Comparison of ENCODE assay signal across 17 cellular contexts in genomic region chr3:66554178-66554577, GRCh38. TPM values are rescaled to one million over a fixed set of nuclear protein-coding genes. Genes with fewer than 3 reads are reported as not detected.
A peak's percentile ranks its signal among the peaks of the same experiment; 100 is the strongest.
DNase-seq lines count a peak whose midpoint lies in the region; ATAC-seq, FAIRE-seq and TF ChIP-seq lines count a peak whose summit lies in the region.
"Had no signal": no experiment of that assay in that cellular context is flagged by ENCODE, and none has a peak within 500 bp of the region (broad histone marks: within the 10 kb centered on the region; RNA-seq: fewer than 3 reads in every experiment).

No MANE protein-coding gene starts in this region.

- H3K27me3 Mint-ChIP-seq in astrocyte (ENCODE audit: low read depth, unreplicated experiment), result no peaks in the 10 kb centered on the region
- H3K27me3 Mint-ChIP-seq: activated CD4-positive, alpha-beta memory T cell treated with anti-CD3 and anti-CD28 coated beads, Interleukin-2, amount 10 ng/mL, durations not matched to agents 7 days and 5 days had no signal

- H3K36me3 Mint-ChIP-seq in astrocyte (ENCODE audit: low read depth, unreplicated experiment), result no peaks in the 10 kb centered on the region
- H3K36me3 Mint-ChIP-seq: naive thymus-derived CD8-positive, alpha-beta T cell had no signal

- peaks cover 24% of the 10 kb centered on the region for H3K4me1 ChIP-seq in A549
- H3K4me1 ChIP-seq in astrocyte (ENCODE audit: insufficient read depth, low read length), result no peaks in the 10 kb centered on the region
- H3K4me1 ChIP-seq in tibial artery, result peaks cover 0 to 14% (median 6%) of the 10 kb centered on the region in 4 donors
- peaks cover 0 to 4% (median 0%) of the 10 kb centered on the region in 12 donors for H3K4me1 ChIP-seq in heart left ventricle
- H3K4me1 ChIP-seq: testis had no signal

- POLR2A ChIA-PET in A549 (lab: Yijun Ruan, JAX), result no interaction called here

- WGBS in A549 (ENCODE audit: missing lambda C conversion rate), result 71% methylated on average over 1 of the region's 1 CpG
- 90 to 96% (median 94%) methylated on average over 1 of the region's 1 CpG for whole genome bisulfite sequencing in heart left ventricle, 4 donors

- H3K36me3 ChIP-seq in astrocyte (ENCODE audit: insufficient read depth, low read length) (no peaks in the 10 kb centered on the region), tibial artery (no peaks in the 10 kb centered on the region), heart left ventricle (no peaks in the 10 kb centered on the region)
- H3K36me3 ChIP-seq: esophagus muscularis mucosa, SJCRH30 had no signal

- H3K27me3 ChIP-seq in astrocyte (ENCODE audit: insufficient read depth, low read length) (no peaks in the 10 kb centered on the region), tibial artery (no peaks in the 10 kb centered on the region), heart left ventricle (no peaks in the 10 kb centered on the region)
- H3K27me3 ChIP-seq: esophagus muscularis mucosa, SJCRH30, testis had no signal

- intact Hi-C loops in left ventricle myocardium superior (cut with micrococcal nuclease), result no loop called here
- intact Hi-C loops in tibial artery (cut with DNase I; ENCODE audit: low total_unique reads), result loop anchor here (10.0 kb wide), 1 partner anchor 49 kb away; the partner anchor contains the start of gene LRIG1
- intact Hi-C loops in heart left ventricle (cut with DNase I), result no loop called here

- no peak overlapping the region for H3K27ac Mint-ChIP-seq in astrocyte (ENCODE audit: unreplicated experiment)
- H3K27ac Mint-ChIP-seq: activated CD4-positive, alpha-beta memory T cell treated with anti-CD3 and anti-CD28 coated beads, Interleukin-2, amount 10 ng/mL, durations not matched to agents 7 days and 5 days; naive thymus-derived CD8-positive, alpha-beta T cell had no signal

- TF ChIP-seq EP300 in A549 (IDR thresholded peaks at IDR 0.05), result no peak

- DNase-seq in A549 (ENCODE audit: low read depth in 1 of 2, low spot score in 1 of 2), result peak in 1 of 2 experiments; percentile 47
- DNase-seq in H4 (ENCODE audit: low spot score), result peak; percentile 38
- DNase-seq in astrocyte (ENCODE audit: low read depth), result peak; percentile 47
- peak; percentile 56 for DNase-seq in fibroblast of villous mesenchyme (ENCODE audit: low read depth)
- DNase-seq in NCI-H2029 treated with DMSO at 0.1 percent for 48 hours (lab: John Stamatoyannopoulos, UW), result no peak
- no peak for DNase-seq in left ventricle myocardium superior
- DNase-seq in tibial artery, result no peak
- DNase-seq in heart left ventricle, result no peak
- DNase-seq: ACHN; activated CD4-positive, alpha-beta memory T cell treated with anti-CD3 and anti-CD28 coated beads, Interleukin-2, amount 10 ng/mL, durations not matched to agents 7 days and 5 days; amygdala; cortex of kidney; naive thymus-derived CD8-positive, alpha-beta T cell; NCI-H1105 treated with DMSO at 0.1 percent for 48 hours; testis had no signal

- no peak overlapping the region for H3K4me3 ChIP-seq in A549
- H3K4me3 ChIP-seq in astrocyte (ENCODE audit: insufficient read depth, low read depth, low read length), result no peak overlapping the region
- no peak overlapping the region for H3K4me3 ChIP-seq in fibroblast of villous mesenchyme (ENCODE audit: low read depth, low read length)
- no peak overlapping the region for H3K4me3 ChIP-seq in tibial artery
- no peak overlapping the region for H3K4me3 ChIP-seq in heart left ventricle
- H3K4me3 ChIP-seq: esophagus muscularis mucosa, SJCRH30, testis had no signal

- no peaks in the 10 kb centered on the region for H3K9me3 ChIP-seq in A549
- H3K9me3 ChIP-seq in astrocyte (ENCODE audit: insufficient read depth, low read depth, low read length), result no peaks in the 10 kb centered on the region
- no peaks in the 10 kb centered on the region for H3K9me3 ChIP-seq in tibial artery
- no peaks in the 10 kb centered on the region for H3K9me3 ChIP-seq in heart left ventricle
- H3K9me3 ChIP-seq: esophagus muscularis mucosa, SJCRH30, testis had no signal

- no peak overlapping the region for H2AFZ ChIP-seq in astrocyte (ENCODE audit: low read depth, low read length)

- ATAC-seq in A549 (no peak), left ventricle myocardium superior (no peak), heart left ventricle (no peak)
- ATAC-seq: naive thymus-derived CD8-positive, alpha-beta T cell had no signal

- no peak overlapping the region for H3K4me3 Mint-ChIP-seq in astrocyte (ENCODE audit: unreplicated experiment)
- H3K4me3 Mint-ChIP-seq: activated CD4-positive, alpha-beta memory T cell treated with anti-CD3 and anti-CD28 coated beads, Interleukin-2, amount 10 ng/mL, durations not matched to agents 7 days and 5 days; naive thymus-derived CD8-positive, alpha-beta T cell had no signal

- peak overlapping the region; percentile 68 to 77; a peak in 5 of 6 replicates for H3K27ac ChIP-seq in A549
- no peak overlapping the region for H3K27ac ChIP-seq in astrocyte (ENCODE audit: low read depth, low read length)
- no peak overlapping the region for H3K27ac ChIP-seq in tibial artery
- no peak overlapping the region for H3K27ac ChIP-seq in heart left ventricle
- H3K27ac ChIP-seq: esophagus muscularis mucosa, testis had no signal

- H3K9me3 Mint-ChIP-seq in astrocyte (ENCODE audit: unreplicated experiment), result peaks cover 4% of the 10 kb centered on the region

- no peak overlapping the region for H3K9ac ChIP-seq in astrocyte (ENCODE audit: low read length)

- H4K20me1 ChIP-seq in astrocyte (ENCODE audit: insufficient read depth, low read length), result no peaks in the 10 kb centered on the region

- no peaks in the 10 kb centered on the region for H3K79me2 ChIP-seq in astrocyte (ENCODE audit: insufficient read depth, low read length)

- peak overlapping the region; percentile 13; the same call in 2 of the 3 replicates for H3K4me2 ChIP-seq in A549
- peak overlapping the region; percentile 3 for H3K4me2 ChIP-seq in astrocyte (ENCODE audit: low read length)

- no peak for TF ChIP-seq POLR2A in A549 (IDR thresholded peaks at IDR 0.05; ENCODE audit: low read length)
- TF ChIP-seq POLR2A in heart left ventricle (IDR thresholded peaks at IDR 0.05), result no peak

- CTCF ChIA-PET in A549 (lab: Yijun Ruan, JAX), result no interaction called here

- no peak for FAIRE-seq in A549 (lab: Jason Lieb, UNC)
- no peak for FAIRE-seq in astrocyte (lab: Jason Lieb, UNC)

- no peak for TF ChIP-seq RAD21 in A549 (conservative IDR thresholded peaks at IDR 0.05 in 1 of 2, IDR thresholded peaks at IDR 0.05 in 1 of 2)

- peaks cover 13% of the 10 kb centered on the region for H3K4me1 Mint-ChIP-seq in astrocyte (ENCODE audit: low read depth, unreplicated experiment)
- H3K4me1 Mint-ChIP-seq: naive thymus-derived CD8-positive, alpha-beta T cell had no signal

- TF ChIP-seq CTCF in A549 (IDR thresholded peaks at IDR 0.05) (no peak), astrocyte (IDR thresholded peaks at IDR 0.05; ENCODE audit: insufficient read depth, low read depth, low read length) (no peak), fibroblast of villous mesenchyme (IDR thresholded peaks at IDR 0.05; ENCODE audit: insufficient read depth, low read depth, low read length) (no peak), tibial artery (IDR thresholded peaks at IDR 0.05) (no peak), heart left ventricle (IDR thresholded peaks at IDR 0.05) (no peak)

TF ChIP-seq in A549, 52 proteins besides CTCF, POLR2A, EP300 and RAD21:
- no peak for TF ChIP-seq FOSB (CRISPR knock-in tag; IDR thresholded peaks at IDR 0.05)
- TF ChIP-seq MAFK (IDR thresholded peaks at IDR 0.05; ENCODE audit: partially characterized antibody), result peak; percentile 97
- no peak for TF ChIP-seq POLR2AphosphoS2 (conservative IDR thresholded peaks at IDR 0.05; ENCODE audit: low read length)
- peak; percentile 92 for TF ChIP-seq NFE2L2 (conservative IDR thresholded peaks at IDR 0.05; ENCODE audit: low read length)
TF ChIP-seq in A549: peak in this region for 2.

RNA-seq across cellular contexts. Expression of gene LRIG1, which starts 53.4 kb away (rescaled TPM):
- polyA plus RNA-seq in A549 (2011; rRNA removed) (6.2 and 11.2 TPM in 2 replicates), A549 (2017; fragmentation: RNase III; extraction: RNeasy Plus Mini Kit Qiagen cat#74134 plus additional on column Dnase treatment) (1.8 to 2.9 TPM (median 2.6 TPM) in 3 replicates), heart left ventricle (10 to 100 TPM; 42.3 to 52.9 TPM)
- polyA plus RNA-seq in A549 (2012; cell fraction: cytosol; rRNA removed), result 3.8 and 5.4 TPM in 2 replicates
- polyA plus RNA-seq in A549 (2012; cell fraction: nucleus; rRNA removed), result 8.5 and 8.8 TPM in 2 replicates
- polyA minus RNA-seq in A549 (2011; rRNA and poly(A)+ RNA removed), result 18.4 and 19.3 TPM in 2 replicates
- 3.2 and 5.0 TPM in 2 replicates for total RNA-seq in H4 (2014; rRNA removed; shearing (Covaris generic))
- total RNA-seq in astrocyte (39.7 and 45.3 TPM in 2 replicates), fibroblast of villous mesenchyme (10.4 and 17.1 TPM in 2 replicates), left ventricle myocardium superior (104 TPM), heart left ventricle (100 to 1,000 TPM in 4 of 9 donors, 10 to 100 TPM in 5; 71.0 to 161 (median 98.3) TPM)

Comparison
In these comparisons a context has a peak if more than half of its experiments do, and no peak if none do; other contexts are left out.
1. DNase-seq: peak in H4 (single experiment), astrocyte (single experiment) and fibroblast of villous mesenchyme (single experiment); none in NCI-H2029 treated with DMSO at 0.1 percent for 48 hours (single experiment), left ventricle myocardium superior (single experiment), tibial artery (0 of 2) and heart left ventricle (0 of 5).
2. H3K27ac ChIP-seq: peak in A549 (2 of 2); none in astrocyte (single experiment), tibial artery (0 of 2) and heart left ventricle (0 of 12).